Comparison of ENCODE assay signal across 11 cellular contexts in the genomic region with DNA sequence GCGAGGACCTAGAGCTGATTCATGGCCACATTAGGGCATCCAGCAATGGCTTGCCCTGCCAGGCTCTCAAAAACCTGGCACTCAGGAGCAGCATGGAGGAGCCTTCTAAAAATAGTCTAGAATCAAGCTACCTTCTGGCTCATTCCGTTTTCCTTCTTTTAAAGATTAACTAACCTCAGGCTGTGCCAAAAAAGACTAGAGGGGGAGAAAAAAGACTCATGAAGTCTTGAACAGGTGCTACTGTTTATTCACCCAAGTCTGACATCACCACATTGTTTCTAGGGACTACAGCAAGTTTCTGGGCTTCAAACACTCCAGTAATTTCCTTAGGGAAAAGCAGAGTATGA.
DNase-seq lines count a peak whose midpoint lies in the region; ATAC-seq and TF ChIP-seq lines count a peak whose summit lies in the region.
"Had no signal": no experiment of that assay in that cellular context is flagged by ENCODE, and none has a peak within 500 bp of the region (broad histone marks: within the 10 kb centered on the region; RNA-seq: fewer than 3 reads in every experiment).

No MANE protein-coding gene starts in this region.

- H3K36me3 ChIP-seq in right atrium auricular region: no peaks in the 10 kb centered on the region
- H3K36me3 ChIP-seq in lung (ENCODE audit: control insufficient read depth in 2 of 2, insufficient read depth in 2 of 2, low read length in 2 of 2): no peaks in the 10 kb centered on the region
- no peaks in the 10 kb centered on the region for H3K36me3 ChIP-seq in upper lobe of left lung
- H3K36me3 ChIP-seq: suprapubic skin had no signal

- no peaks in the 10 kb centered on the region for H3K27me3 ChIP-seq in right atrium auricular region
- no peaks in the 10 kb centered on the region for H3K27me3 ChIP-seq in lung (ENCODE audit: control insufficient read depth, insufficient read depth)
- H3K27me3 ChIP-seq in upper lobe of left lung: no peaks in the 10 kb centered on the region
- H3K27me3 ChIP-seq: suprapubic skin had no signal

- peak in 1 of 4 donors; percentile 71 for TF ChIP-seq EP300 in upper lobe of left lung (IDR thresholded peaks at IDR 0.05)

- intact Hi-C loops in Right ventricle myocardium inferior (cut with DNase I): no loop called here
- intact Hi-C loops in dendritic cell treated with granulocyte-macrophage colony-stimulating factor and Interleukin-4, amounts not matched to agents 40 ng/mL and 50 ng/mL, for 4 days (cut with micrococcal nuclease): loop anchor here (5.0 kb wide), 1 partner anchor 48 kb away; no protein-coding TSS in a partner anchor

- H3K27ac ChIP-seq in right atrium auricular region: peak overlapping the region in 1 of 2 donors; percentile 74
- H3K27ac ChIP-seq in lung (ENCODE audit: low read depth in 1 of 2, low read length in 1 of 2): peak overlapping the region; percentile 8 to 79
- H3K27ac ChIP-seq in upper lobe of left lung: peak overlapping the region in 3 of 4 donors; percentile 57 to 79 (median 63)
- H3K27ac ChIP-seq: suprapubic skin had no signal

- H3K27ac Mint-ChIP-seq in dendritic cell treated with granulocyte-macrophage colony-stimulating factor and Interleukin-4, amounts not matched to agents 40 ng/mL and 50 ng/mL, for 4 days: peak overlapping the region; percentile 34
- no peak overlapping the region for H3K27ac Mint-ChIP-seq in stimulated activated naive B cell treated with anti-CD40 and anti-IgM and Interleukin-4, amounts not matched to agents 10 μg/mL and 1 μg/mL and 100 μg/mL, for 72 hours
- H3K27ac Mint-ChIP-seq: activated T-helper 1 cell treated with anti-CD3 and anti-CD28 coated beads, Interleukin-12 subunit alpha, Interleukin-12 subunit beta, Interleukin-2, Interleukin-4 antibody, amounts not matched to agents 30 ng/mL and 10 ng/mL and 1 ng/mL, durations not matched to agents 14 hours and 24 hours and 36 hours had no signal

- TF ChIP-seq CTCF in right atrium auricular region (IDR thresholded peaks at IDR 0.05) (no peak), lung (IDR thresholded peaks at IDR 0.05; ENCODE audit: control extremely low read depth, extremely low read depth) (no peak), upper lobe of left lung (IDR thresholded peaks at IDR 0.05) (no peak)

- H3K4me3 Mint-ChIP-seq in dendritic cell treated with granulocyte-macrophage colony-stimulating factor and Interleukin-4, amounts not matched to agents 40 ng/mL and 50 ng/mL, for 4 days: no peak overlapping the region
- no peak overlapping the region for H3K4me3 Mint-ChIP-seq in stimulated activated naive B cell treated with anti-CD40 and anti-IgM and Interleukin-4, amounts not matched to agents 10 μg/mL and 1 μg/mL and 100 μg/mL, for 72 hours
- H3K4me3 Mint-ChIP-seq: activated T-helper 1 cell treated with anti-CD3 and anti-CD28 coated beads, Interleukin-12 subunit alpha, Interleukin-12 subunit beta, Interleukin-2, Interleukin-4 antibody, amounts not matched to agents 30 ng/mL and 10 ng/mL and 1 ng/mL, durations not matched to agents 14 hours and 24 hours and 36 hours had no signal

- peaks cover 13% of the 10 kb centered on the region for H3K4me1 Mint-ChIP-seq in dendritic cell treated with granulocyte-macrophage colony-stimulating factor and Interleukin-4, amounts not matched to agents 40 ng/mL and 50 ng/mL, for 4 days (ENCODE audit: low read depth)
- H3K4me1 Mint-ChIP-seq in stimulated activated naive B cell treated with anti-CD40 and anti-IgM and Interleukin-4, amounts not matched to agents 10 μg/mL and 1 μg/mL and 100 μg/mL, for 72 hours: no peaks in the 10 kb centered on the region

- no peaks in the 10 kb centered on the region for H3K9me3 Mint-ChIP-seq in dendritic cell treated with granulocyte-macrophage colony-stimulating factor and Interleukin-4, amounts not matched to agents 40 ng/mL and 50 ng/mL, for 4 days
- no peaks in the 10 kb centered on the region for H3K9me3 Mint-ChIP-seq in stimulated activated naive B cell treated with anti-CD40 and anti-IgM and Interleukin-4, amounts not matched to agents 10 μg/mL and 1 μg/mL and 100 μg/mL, for 72 hours
- H3K9me3 Mint-ChIP-seq: activated T-helper 1 cell treated with anti-CD3 and anti-CD28 coated beads, Interleukin-12 subunit alpha, Interleukin-12 subunit beta, Interleukin-2, Interleukin-4 antibody, amounts not matched to agents 30 ng/mL and 10 ng/mL and 1 ng/mL, durations not matched to agents 14 hours and 24 hours and 36 hours had no signal

- H3K9me3 ChIP-seq in right atrium auricular region (no peaks in the 10 kb centered on the region), lung (ENCODE audit: control insufficient read depth in 2 of 2, insufficient read depth in 1 of 2, low read length in 1 of 2) (no peaks in the 10 kb centered on the region), upper lobe of left lung (no peaks in the 10 kb centered on the region)
- H3K9me3 ChIP-seq: suprapubic skin had no signal

- peaks cover 4% of the 10 kb centered on the region for H3K27me3 Mint-ChIP-seq in dendritic cell treated with granulocyte-macrophage colony-stimulating factor and Interleukin-4, amounts not matched to agents 40 ng/mL and 50 ng/mL, for 4 days
- H3K27me3 Mint-ChIP-seq in stimulated activated naive B cell treated with anti-CD40 and anti-IgM and Interleukin-4, amounts not matched to agents 10 μg/mL and 1 μg/mL and 100 μg/mL, for 72 hours: no peaks in the 10 kb centered on the region

- 54 to 81% methylated on average over 2 of the region's 2 CpGs for WGBS in lung, 2 donors
- 55 to 59% methylated on average over 2 of the region's 2 CpGs for WGBS in upper lobe of left lung, 2 donors

- ATAC-seq in Right ventricle myocardium inferior (peak; percentile 77), lung (ENCODE audit: insufficient read depth, low FRiP score) (peak; percentile 60), upper lobe of left lung (ENCODE audit: low FRiP score in 2 of 2) (peak; percentile 62 to 88), HG02852 (IDR thresholded peaks at IDR 0.05; ENCODE audit: unreplicated experiment) (no peak)
- ATAC-seq in stimulated activated naive B cell treated with anti-CD40 and anti-IgM and Interleukin-4, amounts not matched to agents 10 μg/mL and 1 μg/mL and 100 μg/mL, for 72 hours (replicated peaks): no peak

- no peaks in the 10 kb centered on the region for H3K36me3 Mint-ChIP-seq in dendritic cell treated with granulocyte-macrophage colony-stimulating factor and Interleukin-4, amounts not matched to agents 40 ng/mL and 50 ng/mL, for 4 days (ENCODE audit: low read depth)
- no peaks in the 10 kb centered on the region for H3K36me3 Mint-ChIP-seq in stimulated activated naive B cell treated with anti-CD40 and anti-IgM and Interleukin-4, amounts not matched to agents 10 μg/mL and 1 μg/mL and 100 μg/mL, for 72 hours

- TF ChIP-seq POLR2A in upper lobe of left lung (IDR thresholded peaks at IDR 0.05): no peak

- H3K4me3 ChIP-seq in right atrium auricular region (no peak overlapping the region), lung (no peak overlapping the region), upper lobe of left lung (no peak overlapping the region)
- H3K4me3 ChIP-seq: suprapubic skin had no signal

- H3K4me1 ChIP-seq in right atrium auricular region (peaks cover 0 to 18% of the 10 kb centered on the region in 2 donors), lung (ENCODE audit: control insufficient read depth in 2 of 2, insufficient read depth in 2 of 2, low read length in 2 of 2) (peaks cover 4 to 17% of the 10 kb centered on the region in 2 donors), upper lobe of left lung (peaks cover 0 to 18% (median 0%) of the 10 kb centered on the region in 4 donors)

- DNase-seq in Right ventricle myocardium inferior (ENCODE audit: missing footprints) (no peak), right atrium auricular region (ENCODE audit: low spot score) (no peak), lung (ENCODE audit: low spot score) (peak; percentile 59), upper lobe of left lung (peak in 1 of 2 donors; percentile 75)
- DNase-seq in stimulated activated naive B cell treated with anti-CD40 and anti-IgM and Interleukin-4, amounts not matched to agents 10 μg/mL and 1 μg/mL and 100 μg/mL, for 72 hours: no peak
- DNase-seq in stimulated activated CD8-positive, alpha-beta memory T cell treated with anti-CD3 and anti-CD28 coated beads, Interleukin-4, amount 100 ng/mL, for 48 hours: no peak
- DNase-seq: NCI-H748 treated with DMSO at 0.1 percent for 48 hours had no signal

Comparison
In these comparisons a context has a peak if more than half of its experiments do, and no peak if none do; other contexts are left out.
1. ATAC-seq: peak in Right ventricle myocardium inferior (single experiment), lung (single experiment) and upper lobe of left lung (2 of 2); none in stimulated activated naive B cell treated with anti-CD40 and anti-IgM and Interleukin-4, amounts not matched to agents 10 μg/mL and 1 μg/mL and 100 μg/mL, for 72 hours (0 of 2) and HG02852 (single experiment).